In the genomic region with DNA sequence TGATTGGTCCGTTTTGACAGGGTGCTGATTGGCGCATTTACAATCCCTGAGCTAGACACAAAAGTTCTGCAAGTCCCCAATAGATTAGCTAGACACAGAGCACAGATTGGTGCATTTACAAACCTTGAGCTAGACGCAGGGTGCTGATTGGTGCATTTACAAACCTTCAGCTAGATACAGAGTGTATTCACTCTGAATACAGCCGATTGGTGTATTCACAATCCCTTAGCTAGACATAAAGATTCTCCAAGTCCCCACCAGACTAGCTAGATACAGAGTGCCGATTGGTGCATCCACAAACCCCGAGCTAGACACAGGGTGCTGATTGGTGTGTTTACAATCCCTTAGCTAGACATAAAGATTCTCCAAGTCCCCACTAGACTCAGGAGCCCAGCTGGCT, we compare ENCODE assay signal across 1 cellular context. TPM values are rescaled to one million over a fixed set of nuclear protein-coding genes. Genes with fewer than 3 reads are reported as not detected.
"Had no signal": no experiment of that assay in that cellular context is flagged by ENCODE, and none has a peak within 500 bp of the region (broad histone marks: within the 10 kb centered on the region; RNA-seq: fewer than 3 reads in every experiment).

No MANE protein-coding gene starts in this region.

RNA-seq across cellular contexts. Expression of a gene that starts 14.8 kb away (rescaled TPM):
- total RNA-seq: MCF 10A had no signal
